Comparison of ENCODE assay signal across 8 cellular contexts in the genomic region with DNA sequence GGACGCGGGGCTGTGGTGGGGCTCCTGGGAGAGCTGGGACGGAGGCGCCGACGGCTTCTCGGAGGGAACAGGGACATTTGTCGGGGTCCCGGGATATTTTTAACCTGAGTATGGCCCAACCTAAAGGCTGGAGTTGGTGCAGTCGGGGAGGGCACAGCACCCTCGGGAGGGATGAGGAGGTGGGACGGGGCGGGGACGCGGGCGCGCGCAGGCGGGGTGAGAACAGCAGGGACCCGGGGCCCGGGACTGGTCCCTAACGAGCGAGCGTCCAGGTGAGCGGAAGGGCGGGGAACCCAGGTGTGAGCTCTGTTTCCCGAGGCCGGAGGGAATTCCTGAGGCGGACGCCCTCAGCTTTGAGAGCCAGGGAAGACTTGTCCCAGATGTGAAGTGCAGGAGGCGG. TPM values are rescaled to one million over a fixed set of nuclear protein-coding genes. Genes with fewer than 3 reads are reported as not detected.
DNase-seq lines count a peak whose midpoint lies in the region; ATAC-seq, FAIRE-seq and TF ChIP-seq lines count a peak whose summit lies in the region.
"Not testable (repeated sequence)": the region's sequence is repeated elsewhere in the genome, so short reads cannot be mapped to it uniquely, and the experiment has no call there.

No MANE protein-coding gene starts in this region.

- TF ChIP-seq POLR2A in GM12878 (IDR thresholded peaks at IDR 0.05; ENCODE audit: low read depth, low read length); heart left ventricle (IDR thresholded peaks at IDR 0.05); suprapubic skin (IDR thresholded peaks at IDR 0.05): not testable (repeated sequence)

- peak; percentile 11 for ATAC-seq in GM21515 (IDR thresholded peaks at IDR 0.05; ENCODE audit: unreplicated experiment)
- ATAC-seq in HG03066 (IDR thresholded peaks at IDR 0.05; ENCODE audit: low read depth, unreplicated experiment): peak; percentile 24
- peak; percentile 73 for ATAC-seq in RWPE2 (ENCODE audit: low read depth)
- peak; percentile 74 for ATAC-seq in GM12878
- ATAC-seq in heart left ventricle: peak in 3 of 4 donors; percentile 6 to 67 (median 61)
- ATAC-seq in naive thymus-derived CD8-positive, alpha-beta T cell: peak; percentile 49 to 53

- H3K9me3 Mint-ChIP-seq in Caco-2 (ENCODE audit: unreplicated experiment); naive thymus-derived CD8-positive, alpha-beta T cell: not testable (repeated sequence)

- H3K4me2 ChIP-seq in GM12878 (ENCODE audit: control insufficient read depth, insufficient read depth): not testable (repeated sequence)

- FAIRE-seq in GM12878 (lab: Jason Lieb, UNC): not testable (repeated sequence)

- not testable (repeated sequence) for TF ChIP-seq RAD21 in GM12878 (IDR thresholded peaks at IDR 0.05; ENCODE audit: insufficient read depth, low read depth, low read length)

- not testable (repeated sequence) for H3K27me3 Mint-ChIP-seq in Caco-2 (ENCODE audit: insufficient read depth, unreplicated experiment); naive thymus-derived CD8-positive, alpha-beta T cell

- in situ Hi-C loops in GM12878 (cut with MboI): not testable (repeated sequence)

- not testable (repeated sequence) for TF ChIP-seq CTCF in Caco-2 (IDR thresholded peaks at IDR 0.05; ENCODE audit: insufficient read depth in 1 of 2, low read depth in 1 of 2, low read length in 1 of 2, severe bottlenecking in 1 of 2, unreplicated experiment in 1 of 2); RWPE2 (IDR thresholded peaks at IDR 0.05; ENCODE audit: poor library complexity, severe bottlenecking); GM12878 (IDR thresholded peaks at IDR 0.05 in 2 of 3, conservative IDR thresholded peaks at IDR 0.05 in 1 of 3; ENCODE audit: control insufficient read depth in 2 of 3, extremely low read depth in 1 of 3, insufficient read depth in 1 of 3, low read depth in 3 of 3, low read length in 3 of 3); heart left ventricle (IDR thresholded peaks at IDR 0.05); suprapubic skin (IDR thresholded peaks at IDR 0.05)

- CTCF ChIA-PET in Caco-2 (lab: Charles Lee); GM12878 (lab: Yijun Ruan, JAX): not testable (repeated sequence)

- peak overlapping the region; percentile 31 for H3K4me3 ChIP-seq in Caco-2 (ENCODE audit: low read depth, low read length)
- not testable (repeated sequence) for H3K4me3 ChIP-seq in RWPE2 (ENCODE audit: severe bottlenecking); GM12878
- H3K4me3 ChIP-seq in heart left ventricle: peak overlapping the region in 8 of 12 donors; percentile 40 to 56 (median 49)
- peak overlapping the region; percentile 42 for H3K4me3 ChIP-seq in suprapubic skin

- H3K9ac ChIP-seq in GM12878 (ENCODE audit: control insufficient read depth, insufficient read depth, low read length): not testable (repeated sequence)

- not testable (repeated sequence) for H2AFZ ChIP-seq in GM12878 (ENCODE audit: control insufficient read depth, low read depth, low read length)

- not testable (repeated sequence) for H3K36me3 Mint-ChIP-seq in Caco-2 (ENCODE audit: insufficient read depth, unreplicated experiment); naive thymus-derived CD8-positive, alpha-beta T cell

- not testable (repeated sequence) for H3K36me3 ChIP-seq in Caco-2 (ENCODE audit: control insufficient read depth, insufficient read depth, low read length); RWPE2 (ENCODE audit: low read depth); GM12878 (ENCODE audit: control insufficient read depth in 2 of 2, insufficient read depth in 2 of 2, low read length in 1 of 2); heart left ventricle; suprapubic skin

- RAD21 ChIA-PET in GM12878 (lab: Charles Lee; ENCODE audit: unreplicated experiment): not testable (repeated sequence)

- SMC1A ChIA-PET in GM12878 (lab: Charles Lee; ENCODE audit: uncharacterized antibody, unreplicated experiment): not testable (repeated sequence)

- H3K79me2 ChIP-seq in GM12878 (ENCODE audit: control insufficient read depth, insufficient read depth, low read length): not testable (repeated sequence)

- intact Hi-C loops in Caco-2 (cut with micrococcal nuclease; ENCODE audit: unreplicated experiment); GM12878 (cut with micrococcal nuclease; ENCODE audit: unreplicated experiment); heart left ventricle (cut with DNase I): not testable (repeated sequence)

- not testable (repeated sequence) for BruUV-seq in Caco-2 (replicated peaks; lab: Mats Ljungman, UMichigan); GM12878 (replicated peaks; lab: Mats Ljungman, UMichigan)

- not testable (repeated sequence) for H3K4me1 ChIP-seq in Caco-2; RWPE2 (ENCODE audit: insufficient read depth, poor library complexity, severe bottlenecking); GM12878 (ENCODE audit: control insufficient read depth, insufficient read depth, low read length); heart left ventricle; suprapubic skin

- not testable (repeated sequence) for TF ChIP-seq EP300 in GM12878 (IDR thresholded peaks at IDR 0.05; ENCODE audit: borderline replicate concordance in 1 of 2, control insufficient read depth in 1 of 2, low read depth in 2 of 2, low read length in 2 of 2); suprapubic skin (IDR thresholded peaks at IDR 0.05)

- not testable (repeated sequence) for H3K27ac Mint-ChIP-seq in Caco-2 (ENCODE audit: unreplicated experiment); naive thymus-derived CD8-positive, alpha-beta T cell

- POLR2A ChIA-PET in Caco-2 (lab: Charles Lee); GM12878 (lab: Charles Lee); naive thymus-derived CD8-positive, alpha-beta T cell (lab: Charles Lee): not testable (repeated sequence)

- H3K27me3 ChIP-seq in Caco-2 (replicated peaks; ENCODE audit: control insufficient read depth, insufficient read depth, low read length); RWPE2 (ENCODE audit: insufficient read depth, poor library complexity, severe bottlenecking); GM12878 (replicated peaks in 1 of 2; ENCODE audit: control insufficient read depth in 2 of 2, insufficient read depth in 2 of 2, low read length in 1 of 2); heart left ventricle; suprapubic skin: not testable (repeated sequence)

- H3K27ac ChIP-seq in RWPE2 (ENCODE audit: poor library complexity, severe bottlenecking); GM12878 (ENCODE audit: control insufficient read depth, insufficient read depth); suprapubic skin: not testable (repeated sequence)
- H3K27ac ChIP-seq in heart left ventricle: peak overlapping the region in 2 of 12 donors; percentile 43 to 58

- H3K9me3 ChIP-seq in Caco-2; RWPE2 (ENCODE audit: severe bottlenecking); GM12878 (replicated peaks; ENCODE audit: control insufficient read depth, insufficient read depth, low read length); heart left ventricle; suprapubic skin: not testable (repeated sequence)

- not testable (repeated sequence) for H3K4me1 Mint-ChIP-seq in Caco-2 (ENCODE audit: low read depth, unreplicated experiment); naive thymus-derived CD8-positive, alpha-beta T cell

- H3K4me3 Mint-ChIP-seq in Caco-2 (ENCODE audit: unreplicated experiment): not testable (repeated sequence)
- peak overlapping the region in 2 of 10 donors; percentile 34 to 54 for H3K4me3 Mint-ChIP-seq in naive thymus-derived CD8-positive, alpha-beta T cell

- DNase-seq in Caco-2; RWPE2 (ENCODE audit: low spot score); GM12878 (ENCODE audit: low read depth, low spot score); heart left ventricle; naive thymus-derived CD8-positive, alpha-beta T cell; suprapubic skin (ENCODE audit: low spot score in 2 of 2): not testable (repeated sequence)

- WGBS in GM12878 (ENCODE audit: insufficient coverage, insufficient replicate concordance, low lambda C conversion rate, missing lambda C conversion rate): no CpG with 5 or more reads among the region's 31 CpGs
- WGBS in heart left ventricle, 4 donors: 0% methylated on average over 3 of the region's 31 CpGs; no CpG with 5 or more reads in 3 of the 4 donors
- no CpG with 5 or more reads among the region's 31 CpGs for WGBS in suprapubic skin

- not testable (repeated sequence) for H4K20me1 ChIP-seq in GM12878 (ENCODE audit: control insufficient read depth, insufficient read depth)

RNA-seq across cellular contexts. Expression of gene PWP2, which starts 0.4 kb away (rescaled TPM):
- total RNA-seq in Caco-2 (2022) (30.6 and 31.8 TPM in 2 replicates), GM12878 (2014; rRNA removed) (8.6 and 9.4 TPM in 2 replicates), GM12878 (2014; rRNA removed; fragmentation: Illumina TruSeq; extraction: Trizol) (0.72 and 1.2 TPM in 2 replicates), GM12878 (2021) (2.5 and 2.8 TPM in 2 replicates), heart left ventricle (10 to 100 TPM in 1 of 9 donors, 1 to 10 TPM in 6, under 1 TPM in 1, not detected in 1; 0.70 to 10.2 (median 5.0) TPM), suprapubic skin (10 to 100 TPM in 2 of 4 donors, 1 to 10 TPM in 2; 6.0 to 20.9 (median 8.8) TPM)
- total RNA-seq in GM12878 (2013; cell fraction: nucleolus; rRNA removed): 13.6 and 16.5 TPM in 2 replicates
- 1.8 TPM for polyA plus RNA-seq in GM12878 (2011; ENCODE audit: low read depth)
- polyA plus RNA-seq in GM12878 (2011; rRNA removed) (2.6 and 5.2 TPM in 2 replicates), GM12878 (2014; fragmentation: Illumina TruSeq; extraction: Trizol) (2.1 TPM in 2 replicates), GM12878 (2014; fragmentation: Nextera tagmentation; extraction: Ambion mirVana) (under 1 TPM; 0.03 to 0.09 TPM), GM12878 (2014; rRNA removed) (4.2 and 5.5 TPM in 2 replicates), GM12878 (2016; fragmentation: Nextera tagmentation; extraction: Ambion mirVana) (1 to 10 TPM; 1.8 to 1.9 TPM), heart left ventricle (1 to 10 TPM; 1.1 to 6.0 TPM)
- polyA plus RNA-seq in GM12878 (2011; cell fraction: cytosol; rRNA removed): 3.2 and 3.4 TPM in 2 replicates
- 14.6 and 18.6 TPM in 2 replicates for polyA plus RNA-seq in GM12878 (2011; cell fraction: nucleus; rRNA removed)
- polyA plus RNA-seq in GM12878 (2012): 2.5 and 4.8 TPM in 2 replicates
- 0.59 and 2.9 TPM in 2 replicates for polyA minus RNA-seq in GM12878 (2011; rRNA and poly(A)+ RNA removed)
- polyA minus RNA-seq in GM12878 (2011; cell fraction: cytosol; rRNA and poly(A)+ RNA removed): 0.73 and 1.6 TPM in 2 replicates
- 8.2 and 13.1 TPM in 2 replicates for polyA minus RNA-seq in GM12878 (2011; cell fraction: nucleus; rRNA and poly(A)+ RNA removed)
- 10 to 100 TPM in 1 of 2 experiments, 1 to 10 TPM in 1; 9.0 to 12.4 TPM for total RNA-seq in naive thymus-derived CD8-positive, alpha-beta T cell
- 10 to 100 TPM in 1 of 3 donors, 1 to 10 TPM in 2; 6.2 to 12.6 (median 6.3) TPM for polyA plus RNA-seq in naive thymus-derived CD8-positive, alpha-beta T cell

RNA-seq across cellular contexts. Expression of gene GATD3, which starts 25.9 kb away (rescaled TPM):
- total RNA-seq in Caco-2 (2022) (59.7 and 67.8 TPM in 2 replicates), GM12878 (2014; rRNA removed) (9.0 and 12.2 TPM in 2 replicates), GM12878 (2014; rRNA removed; fragmentation: Illumina TruSeq; extraction: Trizol) (6.0 and 8.4 TPM in 2 replicates), GM12878 (2021) (13.5 and 20.7 TPM in 2 replicates), heart left ventricle (100 to 1,000 TPM in 2 of 9 donors, 10 to 100 TPM in 7; 10.2 to 140 (median 14.1) TPM), suprapubic skin (10 to 100 TPM in 1 of 4 donors, 1 to 10 TPM in 3; 1.6 to 44.7 (median 7.3) TPM)
- 64.9 and 65.2 TPM in 2 replicates for total RNA-seq in GM12878 (2013; cell fraction: nucleolus; rRNA removed)
- 9.3 TPM for polyA plus RNA-seq in GM12878 (2011; ENCODE audit: low read depth)
- polyA plus RNA-seq in GM12878 (2011; rRNA removed) (9.7 and 19.4 TPM in 2 replicates), GM12878 (2014; fragmentation: Illumina TruSeq; extraction: Trizol) (4.8 and 10.0 TPM in 2 replicates), GM12878 (2014; fragmentation: Nextera tagmentation; extraction: Ambion mirVana) (1 to 10 TPM; 1.5 to 2.1 TPM), GM12878 (2014; rRNA removed) (15.2 and 15.3 TPM in 2 replicates), GM12878 (2016; fragmentation: Nextera tagmentation; extraction: Ambion mirVana) (10 to 100 TPM; 12.9 to 16.7 TPM), heart left ventricle (100 to 1,000 TPM in 1 of 2 donors, 10 to 100 TPM in 1; 26.5 to 109 TPM)
- 26.0 and 27.9 TPM in 2 replicates for polyA plus RNA-seq in GM12878 (2011; cell fraction: cytosol; rRNA removed)
- 75.7 TPM in 2 replicates for polyA plus RNA-seq in GM12878 (2011; cell fraction: nucleus; rRNA removed)
- polyA plus RNA-seq in GM12878 (2012): 14.9 and 17.7 TPM in 2 replicates
- 25.5 and 25.6 TPM in 2 replicates for polyA minus RNA-seq in GM12878 (2011; rRNA and poly(A)+ RNA removed)
- 6.0 TPM in 2 replicates for polyA minus RNA-seq in GM12878 (2011; cell fraction: cytosol; rRNA and poly(A)+ RNA removed)
- 15.0 and 28.5 TPM in 2 replicates for polyA minus RNA-seq in GM12878 (2011; cell fraction: nucleus; rRNA and poly(A)+ RNA removed)
- total RNA-seq in naive thymus-derived CD8-positive, alpha-beta T cell: 10 to 100 TPM; 15.2 to 18.9 TPM
- 10 to 100 TPM; 44.3 to 51.8 (median 51.5) TPM for polyA plus RNA-seq in naive thymus-derived CD8-positive, alpha-beta T cell

Comparison
In these comparisons a context has a peak if more than half of its experiments do, and no peak if none do; other contexts are left out.
1. ATAC-seq: peak in every context shown above with its lines; median percentile 74 in GM12878; 73 in RWPE2; 61 in heart left ventricle; 51 in naive thymus-derived CD8-positive, alpha-beta T cell; 24 in HG03066; 11 in GM21515.